8 cellular contexts compared by ENCODE assay signal in the genomic region with DNA sequence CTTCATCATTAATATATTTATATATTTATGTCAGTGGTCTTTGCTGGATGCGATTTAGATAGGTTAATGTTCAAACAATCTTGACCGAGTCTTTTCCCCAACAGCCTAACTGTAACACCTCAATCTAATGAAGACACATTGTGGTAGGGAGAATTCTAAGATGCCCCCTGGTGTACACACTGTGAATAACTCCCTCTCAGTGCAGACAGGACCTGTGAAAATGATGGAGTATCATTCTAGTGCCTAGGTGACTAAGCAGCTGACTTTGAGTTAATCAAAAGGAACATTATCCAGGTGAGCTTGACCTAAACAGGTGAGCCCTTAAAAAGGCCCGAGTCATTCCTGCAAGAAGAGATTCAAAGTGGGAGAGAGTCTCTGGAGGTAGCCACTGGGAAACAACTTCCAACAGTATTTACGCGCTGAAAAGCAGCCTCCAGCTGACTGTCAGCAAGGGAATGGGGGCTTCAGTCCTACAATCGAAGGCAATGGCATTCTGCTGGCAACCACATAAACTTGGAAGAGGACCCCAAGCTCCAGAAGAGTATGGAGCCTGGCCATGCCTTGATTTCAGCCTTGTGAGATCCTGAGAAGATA. TPM values are rescaled to one million over a fixed set of nuclear protein-coding genes. Genes with fewer than 3 reads are reported as not detected.
DNase-seq lines count a peak whose midpoint lies in the region; ATAC-seq and TF ChIP-seq lines count a peak whose summit lies in the region.

No MANE protein-coding gene starts in this region.

- no peak overlapping the region for H3K4me3 ChIP-seq in dorsolateral prefrontal cortex
- no peak overlapping the region for H3K4me3 ChIP-seq in lung

- ATAC-seq in HG02588 (IDR thresholded peaks at IDR 0.05; ENCODE audit: unreplicated experiment) (peak; percentile 65), lung (ENCODE audit: insufficient read depth, low FRiP score) (peak; percentile 83)
- ATAC-seq in stimulated activated effector memory CD8-positive, alpha-beta T cell treated with anti-CD3 and anti-CD28 coated beads, Interleukin-12 subunit alpha, Interleukin-12 subunit beta, amount 100 ng/mL, for 72 hours: peak; percentile 90

- no peak overlapping the region for H3K27ac ChIP-seq in dorsolateral prefrontal cortex
- no peak overlapping the region for H3K27ac ChIP-seq in lung (ENCODE audit: low read depth in 1 of 2, low read length in 1 of 2)

- intact Hi-C loops in dorsolateral prefrontal cortex (cut with DNase I): loop anchor here (1.0 to 10.0 kb wide), 2 partner anchors 147 to 148 kb away; no protein-coding TSS in a partner anchor

- 60 to 63% methylated on average over 6 of the region's 6 CpGs for WGBS in lung, 2 donors

- no peak overlapping the region for H3K4me3 Mint-ChIP-seq in stimulated activated effector memory CD8-positive, alpha-beta T cell treated with anti-CD3 and anti-CD28 coated beads, Interleukin-12 subunit alpha, Interleukin-12 subunit beta, amount 100 ng/mL, for 72 hours

- no peaks in the 10 kb centered on the region for H3K9me3 ChIP-seq in lung (ENCODE audit: control insufficient read depth in 2 of 2, insufficient read depth in 1 of 2, low read length in 1 of 2)

- no peaks in the 10 kb centered on the region for H3K9me3 Mint-ChIP-seq in stimulated activated effector memory CD8-positive, alpha-beta T cell treated with anti-CD3 and anti-CD28 coated beads, Interleukin-12 subunit alpha, Interleukin-12 subunit beta, amount 100 ng/mL, for 72 hours

- H3K36me3 ChIP-seq in lung (ENCODE audit: control insufficient read depth in 2 of 2, insufficient read depth in 2 of 2, low read length in 2 of 2): peaks cover 3 to 16% of the 10 kb centered on the region in 2 donors

- H3K27ac Mint-ChIP-seq in stimulated activated effector memory CD8-positive, alpha-beta T cell treated with anti-CD3 and anti-CD28 coated beads, Interleukin-12 subunit alpha, Interleukin-12 subunit beta, amount 100 ng/mL, for 72 hours: no peak overlapping the region

- no peaks in the 10 kb centered on the region for H3K4me1 ChIP-seq in lung (ENCODE audit: control insufficient read depth in 2 of 2, insufficient read depth in 2 of 2, low read length in 2 of 2)

- H3K4me1 Mint-ChIP-seq in stimulated activated effector memory CD8-positive, alpha-beta T cell treated with anti-CD3 and anti-CD28 coated beads, Interleukin-12 subunit alpha, Interleukin-12 subunit beta, amount 100 ng/mL, for 72 hours: no peaks in the 10 kb centered on the region

- no peaks in the 10 kb centered on the region for H3K27me3 ChIP-seq in dorsolateral prefrontal cortex
- no peaks in the 10 kb centered on the region for H3K27me3 ChIP-seq in lung (ENCODE audit: control insufficient read depth, insufficient read depth)

- peak; percentile 52 to 86 (median 78) for TF ChIP-seq CTCF in dorsolateral prefrontal cortex (IDR thresholded peaks at IDR 0.05 in 54 of 56, conservative IDR thresholded peaks at IDR 0.05 in 2 of 56; ENCODE audit: low read depth in 1 of 56, partially characterized antibody in 56 of 56)
- TF ChIP-seq CTCF in lung (IDR thresholded peaks at IDR 0.05; ENCODE audit: control extremely low read depth, extremely low read depth): peak; percentile 64

- H3K36me3 Mint-ChIP-seq in stimulated activated effector memory CD8-positive, alpha-beta T cell treated with anti-CD3 and anti-CD28 coated beads, Interleukin-12 subunit alpha, Interleukin-12 subunit beta, amount 100 ng/mL, for 72 hours: peaks cover 50% of the 10 kb centered on the region

- peak; percentile 31 for DNase-seq in NCI-H187 treated with DMSO at 0.1 percent for 48 hours (lab: John Stamatoyannopoulos, UW)
- DNase-seq in NCI-H187 (lab: John Stamatoyannopoulos, UW): no peak
- DNase-seq in NCI-H2227 (lab: John Stamatoyannopoulos, UW; ENCODE audit: unreplicated experiment): peak; percentile 52
- DNase-seq in activated CD4-positive, alpha-beta T cell treated with anti-CD3 and anti-CD28 coated beads for 48 hours: peak; percentile 62
- DNase-seq in dorsolateral prefrontal cortex: peak in 3 of 10 donors; percentile 16 to 52 (median 30)
- peak; percentile 37 for DNase-seq in lung (ENCODE audit: low spot score)
- DNase-seq in stimulated activated effector memory CD8-positive, alpha-beta T cell treated with anti-CD3 and anti-CD28 coated beads, Interleukin-12 subunit alpha, Interleukin-12 subunit beta, amount 100 ng/mL, for 72 hours (ENCODE audit: low spot score in 2 of 2): peak; percentile 16 to 70

RNA-seq across cellular contexts. Expression of gene KBTBD7, which starts 28.0 kb away (rescaled TPM):
- total RNA-seq in dorsolateral prefrontal cortex (10 to 100 TPM in 108 of 120 experiments, 1 to 10 TPM in 12; 9.2 to 16.8 (median 13.1) TPM), lung (10 to 100 TPM in 1 of 2 donors, 1 to 10 TPM in 1; 7.4 to 12.3 TPM)
- 1 to 10 TPM; 2.2 to 5.3 TPM for polyA plus RNA-seq in lung

RNA-seq across cellular contexts. Expression of gene MTRF1, which starts 41.0 kb away (rescaled TPM):
- 10 to 100 TPM in 113 of 120 experiments, 1 to 10 TPM in 7; 7.2 to 34.6 (median 15.6) TPM for total RNA-seq in dorsolateral prefrontal cortex
- total RNA-seq in lung: 10 to 100 TPM in 1 of 2 donors, 1 to 10 TPM in 1; 7.8 to 22.0 TPM
- polyA plus RNA-seq in lung: 1 to 10 TPM; 6.7 to 9.4 TPM

Comparison
In these comparisons a context has a peak if more than half of its experiments do, and no peak if none do; other contexts are left out.
1. DNase-seq: peak in NCI-H187 treated with DMSO at 0.1 percent for 48 hours (single experiment), NCI-H2227 (single experiment), activated CD4-positive, alpha-beta T cell treated with anti-CD3 and anti-CD28 coated beads for 48 hours (single experiment), lung (single experiment) and stimulated activated effector memory CD8-positive, alpha-beta T cell treated with anti-CD3 and anti-CD28 coated beads, Interleukin-12 subunit alpha, Interleukin-12 subunit beta, amount 100 ng/mL, for 72 hours (2 of 2); none in NCI-H187 (0 of 2).
2. Peak in every context shown above with its lines, with median percentiles within 50 percentile points of each other: ATAC-seq.